Comparison of ENCODE assay signal across 26 cellular contexts in genomic region chr9:93005876-93006275, GRCh38. TPM values are rescaled to one million over a fixed set of nuclear protein-coding genes. Genes with fewer than 3 reads are reported as not detected.
DNase-seq lines count a peak whose midpoint lies in the region; ATAC-seq and TF ChIP-seq lines count a peak whose summit lies in the region.
"Had no signal": no experiment of that assay in that cellular context is flagged by ENCODE, and none has a peak within 500 bp of the region (broad histone marks: within the 10 kb centered on the region; RNA-seq: fewer than 3 reads in every experiment).

No MANE protein-coding gene starts in this region.

- peaks cover 79% of the 10 kb centered on the region for H3K36me3 ChIP-seq in CD4-positive, CD25-positive, alpha-beta regulatory T cell (ENCODE audit: control insufficient read depth, insufficient read depth, low read length)
- H3K36me3 ChIP-seq: SJSA1 had no signal

- H3K9me3 ChIP-seq in CD4-positive, CD25-positive, alpha-beta regulatory T cell (ENCODE audit: control insufficient read depth in 2 of 2, low read length in 2 of 2), result no peaks in the 10 kb centered on the region
- no peaks in the 10 kb centered on the region for H3K9me3 ChIP-seq in T-helper 17 cell (ENCODE audit: control insufficient read depth, low read length, poor library complexity, severe bottlenecking)
- H3K9me3 ChIP-seq: BLaER1, SJSA1 had no signal

- DNase-seq in activated CD4-positive, alpha-beta memory T cell treated with anti-CD3 and anti-CD28 coated beads, Interleukin-2, amount 10 ng/mL, durations not matched to agents 7 days and 5 days, result no peak
- DNase-seq in activated CD4-positive, alpha-beta memory T cell treated with anti-CD3 and anti-CD28 coated beads for 36 hours, result no peak
- DNase-seq in CD4-positive, CD25-positive, alpha-beta regulatory T cell, result no peak
- no peak for DNase-seq in T-helper 17 cell
- peak; percentile 14 for DNase-seq in stimulated activated CD8-positive, alpha-beta memory T cell treated with anti-CD3 and anti-CD28 coated beads, Interleukin-4, amount 100 ng/mL, for 48 hours
- no peak for DNase-seq in erythroblast (lab: John Stamatoyannopoulos, UW)
- DNase-seq: ACHN, DMS53, GDM1, HCEC 1CT, IMR-90, MV-4-11, NCI-H1105 treated with DMSO at 0.1 percent for 48 hours, NCI-H1694, NCI-H2081 treated with DMSO at 0.1 percent for 48 hours, NCI-H2171 treated with DMSO at 0.1 percent for 48 hours, NCI-H524 treated with DMSO at 0.1 percent for 48 hours, OCI-M1 had no signal

- no peak for ATAC-seq in CD4-positive, CD25-positive, alpha-beta regulatory T cell (ENCODE audit: low read depth in 2 of 2)
- ATAC-seq in T-helper 17 cell (no peak), HG03442 (IDR thresholded peaks at IDR 0.05; ENCODE audit: unreplicated experiment) (no peak), GM21360 (IDR thresholded peaks at IDR 0.05; ENCODE audit: unreplicated experiment) (no peak)
- ATAC-seq: GM23338, Right ventricle myocardium inferior had no signal

- no peak overlapping the region for H3K4me3 ChIP-seq in CD4-positive, CD25-positive, alpha-beta regulatory T cell (ENCODE audit: low read depth, low read length)
- H3K4me3 ChIP-seq: BLaER1, GM23338, SJSA1 had no signal

- no peaks in the 10 kb centered on the region for H3K27me3 Mint-ChIP-seq in activated CD4-positive, alpha-beta memory T cell treated with anti-CD3 and anti-CD28 coated beads, Interleukin-2, amount 10 ng/mL, durations not matched to agents 7 days and 5 days
- no peaks in the 10 kb centered on the region for H3K27me3 Mint-ChIP-seq in activated CD4-positive, alpha-beta memory T cell treated with anti-CD3 and anti-CD28 coated beads for 36 hours
- H3K27me3 Mint-ChIP-seq in CD4-positive, CD25-positive, alpha-beta regulatory T cell, result no peaks in the 10 kb centered on the region
- no peaks in the 10 kb centered on the region for H3K27me3 Mint-ChIP-seq in T-helper 17 cell

- H3K27ac Mint-ChIP-seq in activated CD4-positive, alpha-beta memory T cell treated with anti-CD3 and anti-CD28 coated beads, Interleukin-2, amount 10 ng/mL, durations not matched to agents 7 days and 5 days, result peak overlapping the region; percentile 40
- no peak overlapping the region for H3K27ac Mint-ChIP-seq in activated CD4-positive, alpha-beta memory T cell treated with anti-CD3 and anti-CD28 coated beads for 36 hours
- peak overlapping the region; percentile 15 to 94 (median 87) for H3K27ac Mint-ChIP-seq in CD4-positive, CD25-positive, alpha-beta regulatory T cell
- H3K27ac Mint-ChIP-seq in T-helper 17 cell, result peak overlapping the region; percentile 85
- H3K27ac Mint-ChIP-seq: GM23338 had no signal

- H3K4me3 Mint-ChIP-seq in activated CD4-positive, alpha-beta memory T cell treated with anti-CD3 and anti-CD28 coated beads, Interleukin-2, amount 10 ng/mL, durations not matched to agents 7 days and 5 days, result no peak overlapping the region
- H3K4me3 Mint-ChIP-seq in activated CD4-positive, alpha-beta memory T cell treated with anti-CD3 and anti-CD28 coated beads for 36 hours, result no peak overlapping the region
- H3K4me3 Mint-ChIP-seq in CD4-positive, CD25-positive, alpha-beta regulatory T cell, result no peak overlapping the region
- peak overlapping the region; percentile 36 for H3K4me3 Mint-ChIP-seq in T-helper 17 cell
- H3K4me3 Mint-ChIP-seq: GM23338 had no signal

- POLR2A ChIA-PET in activated CD4-positive, alpha-beta memory T cell treated with anti-CD3 and anti-CD28 coated beads, Interleukin-2, amount 10 ng/mL, durations not matched to agents 7 days and 5 days (lab: Charles Lee), result interaction anchor here (0.9 to 1.3 kb wide), 3 partner anchors 14 to 89 kb away, joined by 3 read pairs; no protein-coding TSS in a partner anchor
- POLR2A ChIA-PET in activated CD4-positive, alpha-beta memory T cell treated with anti-CD3 and anti-CD28 coated beads for 36 hours (lab: Charles Lee), result interaction anchor here (0.8 kb wide), 1 partner anchor 16 kb away, joined by 4 read pairs; no protein-coding TSS in a partner anchor

- CTCF ChIA-PET in activated CD4-positive, alpha-beta memory T cell treated with anti-CD3 and anti-CD28 coated beads, Interleukin-2, amount 10 ng/mL, durations not matched to agents 7 days and 5 days (lab: Charles Lee), result interaction anchor here (1.0 to 6.9 kb wide), 2 partner anchors 20 to 102 kb away, joined by 3 to 47 read pairs; no protein-coding TSS in a partner anchor
- CTCF ChIA-PET in activated CD4-positive, alpha-beta memory T cell treated with anti-CD3 and anti-CD28 coated beads for 36 hours (lab: Charles Lee), result interaction anchor here (0.6 to 5.9 kb wide), 4 partner anchors 20 to 606 kb away, joined by 3 to 80 read pairs (median 18); no protein-coding TSS in a partner anchor

- no peaks in the 10 kb centered on the region for H3K27me3 ChIP-seq in CD4-positive, CD25-positive, alpha-beta regulatory T cell (ENCODE audit: control insufficient read depth, insufficient read depth, low read length)
- H3K27me3 ChIP-seq: BLaER1, SJSA1 had no signal

- peaks cover 40% of the 10 kb centered on the region for H3K4me1 ChIP-seq in CD4-positive, CD25-positive, alpha-beta regulatory T cell (ENCODE audit: control insufficient read depth, insufficient read depth, low read length, poor library complexity, severe bottlenecking)
- H3K4me1 ChIP-seq: SJSA1 had no signal

- TF ChIP-seq POLR2A in erythroblast (IDR thresholded peaks at IDR 0.05; ENCODE audit: low read length), result no peak

- peaks cover 81% of the 10 kb centered on the region for H3K36me3 Mint-ChIP-seq in activated CD4-positive, alpha-beta memory T cell treated with anti-CD3 and anti-CD28 coated beads, Interleukin-2, amount 10 ng/mL, durations not matched to agents 7 days and 5 days (ENCODE audit: low read depth)
- H3K36me3 Mint-ChIP-seq in activated CD4-positive, alpha-beta memory T cell treated with anti-CD3 and anti-CD28 coated beads for 36 hours, result peaks cover 44% of the 10 kb centered on the region
- H3K36me3 Mint-ChIP-seq in CD4-positive, CD25-positive, alpha-beta regulatory T cell, result peaks cover 34% of the 10 kb centered on the region
- H3K36me3 Mint-ChIP-seq in T-helper 17 cell (ENCODE audit: low read depth), result peaks cover 12% of the 10 kb centered on the region

- H3K27ac ChIP-seq in CD4-positive, CD25-positive, alpha-beta regulatory T cell (ENCODE audit: insufficient read depth, low read length, poor library complexity, severe bottlenecking), result peak overlapping the region; percentile 37
- H3K27ac ChIP-seq: 22Rv1, BLaER1, KMS-11, SJSA1 had no signal

- intact Hi-C loops in activated CD4-positive, alpha-beta memory T cell treated with anti-CD3 and anti-CD28 coated beads for 36 hours (cut with micrococcal nuclease), result no loop called here

- peaks cover 38% of the 10 kb centered on the region for H3K4me1 Mint-ChIP-seq in activated CD4-positive, alpha-beta memory T cell treated with anti-CD3 and anti-CD28 coated beads, Interleukin-2, amount 10 ng/mL, durations not matched to agents 7 days and 5 days
- peaks cover 44% of the 10 kb centered on the region for H3K4me1 Mint-ChIP-seq in activated CD4-positive, alpha-beta memory T cell treated with anti-CD3 and anti-CD28 coated beads for 36 hours (ENCODE audit: low read depth)
- H3K4me1 Mint-ChIP-seq in CD4-positive, CD25-positive, alpha-beta regulatory T cell, result peaks cover 20 to 58% (median 34%) of the 10 kb centered on the region in 4 donors
- peaks cover 42% of the 10 kb centered on the region for H3K4me1 Mint-ChIP-seq in T-helper 17 cell

- H3K9me3 Mint-ChIP-seq in activated CD4-positive, alpha-beta memory T cell treated with anti-CD3 and anti-CD28 coated beads, Interleukin-2, amount 10 ng/mL, durations not matched to agents 7 days and 5 days, result no peaks in the 10 kb centered on the region
- no peaks in the 10 kb centered on the region for H3K9me3 Mint-ChIP-seq in activated CD4-positive, alpha-beta memory T cell treated with anti-CD3 and anti-CD28 coated beads for 36 hours
- peaks cover 0 to 3% (median 2%) of the 10 kb centered on the region in 7 donors for H3K9me3 Mint-ChIP-seq in CD4-positive, CD25-positive, alpha-beta regulatory T cell

RNA-seq across cellular contexts. Expression of gene SUSD3, which starts 52.6 kb away (rescaled TPM):
- 10 to 100 TPM; 69.6 to 71.4 TPM for total RNA-seq in activated CD4-positive, alpha-beta memory T cell treated with anti-CD3 and anti-CD28 coated beads, Interleukin-2, amount 10 ng/mL, durations not matched to agents 7 days and 5 days
- 10 to 100 TPM; 67.0 to 72.8 TPM for total RNA-seq in activated CD4-positive, alpha-beta memory T cell treated with anti-CD3 and anti-CD28 coated beads for 36 hours
- 68.7 TPM for total RNA-seq in CD4-positive, CD25-positive, alpha-beta regulatory T cell
- 100 to 1,000 TPM; 187 to 229 (median 210) TPM for polyA plus RNA-seq in CD4-positive, CD25-positive, alpha-beta regulatory T cell
- 10 to 100 TPM; 47.2 to 62.3 TPM for total RNA-seq in T-helper 17 cell
- total RNA-seq: SJSA1 had no signal

RNA-seq across cellular contexts. Expression of gene FGD3, which starts 58.6 kb away (rescaled TPM):
- 100 to 1,000 TPM; 102 to 104 TPM for total RNA-seq in activated CD4-positive, alpha-beta memory T cell treated with anti-CD3 and anti-CD28 coated beads, Interleukin-2, amount 10 ng/mL, durations not matched to agents 7 days and 5 days
- 10 to 100 TPM; 41.3 to 47.7 TPM for total RNA-seq in activated CD4-positive, alpha-beta memory T cell treated with anti-CD3 and anti-CD28 coated beads for 36 hours
- 188 TPM for total RNA-seq in CD4-positive, CD25-positive, alpha-beta regulatory T cell
- polyA plus RNA-seq in CD4-positive, CD25-positive, alpha-beta regulatory T cell, result 100 to 1,000 TPM in 1 of 4 donors, 10 to 100 TPM in 3; 71.6 to 105 (median 87.2) TPM
- 100 to 1,000 TPM; 142 to 160 TPM for total RNA-seq in T-helper 17 cell
- total RNA-seq: IMR-90, SJSA1 had no signal
- polyA plus RNA-seq: IMR-90 had no signal
